ENCODE assay signal across 14 cellular contexts in genomic region chr2:148599112-148599991, GRCh38. TPM values are rescaled to one million over a fixed set of nuclear protein-coding genes. Genes with fewer than 3 reads are reported as not detected.
DNase-seq lines count a peak whose midpoint lies in the region; ATAC-seq and TF ChIP-seq lines count a peak whose summit lies in the region.
"Had no signal": no experiment of that assay in that cellular context is flagged by ENCODE, and none has a peak within 500 bp of the region (broad histone marks: within the 10 kb centered on the region; RNA-seq: fewer than 3 reads in every experiment).

No MANE protein-coding gene starts in this region.

- TF ChIP-seq RAD21 in Ishikawa (IDR thresholded peaks at IDR 0.05; ENCODE audit: low read depth) = no peak

- no peaks in the 10 kb centered on the region for H3K4me1 ChIP-seq in osteoblast (ENCODE audit: insufficient read depth, low read length)

- no peak overlapping the region for H3K4me3 ChIP-seq in osteoblast (ENCODE audit: insufficient read depth, low read length)

- H3K27ac ChIP-seq in osteoblast (ENCODE audit: low read depth, low read length) = no peak overlapping the region

- no peak overlapping the region for H2AFZ ChIP-seq in osteoblast (ENCODE audit: low read length)

- no peaks in the 10 kb centered on the region for H3K9me3 ChIP-seq in osteoblast (ENCODE audit: low read depth, low read length)

- H3K36me3 ChIP-seq in osteoblast (ENCODE audit: insufficient read depth, low read length) = no peaks in the 10 kb centered on the region

- no peaks in the 10 kb centered on the region for H3K27me3 ChIP-seq in osteoblast (ENCODE audit: insufficient read depth, low read length)

- TF ChIP-seq EP300 in Ishikawa (IDR thresholded peaks at IDR 0.05; ENCODE audit: borderline replicate concordance) = no peak

- H4K20me1 ChIP-seq in osteoblast (ENCODE audit: insufficient read depth, low read length) = no peaks in the 10 kb centered on the region

- no peak overlapping the region for H3K4me2 ChIP-seq in osteoblast (ENCODE audit: insufficient read depth, low read length)

- TF ChIP-seq CTCF in osteoblast (IDR thresholded peaks at IDR 0.05; ENCODE audit: extremely low read depth, low read depth, low read length) = no peak
- TF ChIP-seq CTCF in omental fat pad (IDR thresholded peaks at IDR 0.05) = no peak

- no peaks in the 10 kb centered on the region for H3K79me2 ChIP-seq in osteoblast (ENCODE audit: insufficient read depth, low read length)

- DNase-seq in NCI-H2171 treated with DMSO at 0.1 percent for 48 hours (lab: John Stamatoyannopoulos, UW) (peak; percentile 9), NCI-H2171 (lab: John Stamatoyannopoulos, UW) (no peak), NCI-H69 (lab: John Stamatoyannopoulos, UW) (peak; percentile 25), osteoblast (ENCODE audit: insufficient read length, low spot score, missing footprints) (peak; percentile 10), germinal center (ENCODE audit: low spot score) (no peak), omental fat pad (ENCODE audit: low spot score) (no peak)
- no peak for DNase-seq in activated CD4-positive, alpha-beta T cell treated with anti-CD3 and anti-CD28 coated beads, Interleukin-2, amount 50 U/mL, for 4 hours
- DNase-seq: EL, NCI-H1092 treated with DMSO at 0.1 percent for 48 hours, NCI-H1694 treated with DMSO at 0.1 percent for 48 hours, NCI-H2107, NCI-H446 treated with DMSO at 0.1 percent for 48 hours, SW 1271 had no signal

- ATAC-seq in omental fat pad (ENCODE audit: low FRiP score) = no peak

TF ChIP-seq in Ishikawa, 13 proteins besides CTCF, POLR2A, EP300 and RAD21:
- TF ChIP-seq NFIC (IDR thresholded peaks at IDR 0.05) (no peak), TCF12 (IDR thresholded peaks at IDR 0.05; ENCODE audit: low read depth) (no peak), CEBPB (IDR thresholded peaks at IDR 0.05) (peak; percentile 89)

RNA-seq across cellular contexts. Expression of gene EPC2, which starts 45.2 kb away (rescaled TPM):
- total RNA-seq in osteoblast (27.7 and 29.3 TPM in 2 replicates), omental fat pad (10 to 100 TPM; 23.2 to 36.9 (median 28.7) TPM)

Comparison
In these comparisons a context has a peak if more than half of its experiments do, and no peak if none do; other contexts are left out.
1. DNase-seq: peak in NCI-H2171 treated with DMSO at 0.1 percent for 48 hours (single experiment), NCI-H69 (single experiment) and osteoblast (single experiment); none in NCI-H2171 (single experiment), germinal center (single experiment), activated CD4-positive, alpha-beta T cell treated with anti-CD3 and anti-CD28 coated beads, Interleukin-2, amount 50 U/mL, for 4 hours (0 of 2) and omental fat pad (single experiment).